In the genomic region with DNA sequence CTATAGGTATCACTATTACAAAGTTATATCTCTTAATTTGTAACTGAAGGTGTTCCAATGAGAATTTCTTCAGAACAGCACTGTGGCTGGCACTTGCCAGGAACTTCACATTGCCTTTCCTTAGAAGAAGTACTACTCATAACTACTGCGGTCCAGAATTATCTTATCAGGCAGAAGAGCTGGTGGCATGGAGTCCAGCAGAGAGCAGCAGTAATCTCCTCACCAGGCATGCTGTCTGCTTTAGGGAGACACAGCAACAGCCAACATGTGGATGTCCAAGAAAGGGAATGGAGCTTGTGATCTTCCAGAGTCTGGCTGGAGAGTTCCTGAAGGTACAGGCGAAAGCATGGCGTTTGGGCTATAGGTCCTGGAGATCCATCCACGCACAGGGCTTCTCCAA, we compare ENCODE assay signal across 15 cellular contexts.
"Had no signal": no experiment of that assay in that cellular context is flagged by ENCODE, and none has a peak within 500 bp of the region (broad histone marks: within the 10 kb centered on the region; RNA-seq: fewer than 3 reads in every experiment).

No MANE protein-coding gene starts in this region.

- H3K4me3 ChIP-seq: esophagus muscularis mucosa, heart left ventricle, right atrium auricular region, tibial nerve, vagina had no signal

- ATAC-seq: activated naive CD4-positive, alpha-beta T cell treated with anti-CD3 and anti-CD28 coated beads, Interleukin-2, amount 50 U/mL, for 72 hours; heart left ventricle; stimulated activated effector memory CD8-positive, alpha-beta T cell treated with anti-CD3 and anti-CD28 coated beads, Interleukin-12 subunit alpha, Interleukin-12 subunit beta, amount 100 ng/mL, for 72 hours had no signal

- H3K9me3 ChIP-seq: esophagus muscularis mucosa, heart left ventricle, neutrophil, right atrium auricular region, tibial nerve, vagina had no signal

- H3K4me3 Mint-ChIP-seq: stimulated activated effector memory CD8-positive, alpha-beta T cell treated with anti-CD3 and anti-CD28 coated beads, Interleukin-12 subunit alpha, Interleukin-12 subunit beta, amount 100 ng/mL, for 72 hours had no signal

- H3K9me3 Mint-ChIP-seq: activated naive CD4-positive, alpha-beta T cell treated with anti-CD3 and anti-CD28 coated beads, Interleukin-2, amount 50 U/mL, for 72 hours; stimulated activated effector memory CD8-positive, alpha-beta T cell treated with anti-CD3 and anti-CD28 coated beads, Interleukin-12 subunit alpha, Interleukin-12 subunit beta, amount 100 ng/mL, for 72 hours had no signal

- H3K27me3 ChIP-seq: esophagus muscularis mucosa, heart left ventricle, neutrophil, right atrium auricular region, tibial nerve, vagina had no signal

- DNase-seq: activated CD4-positive, alpha-beta T cell treated with anti-CD3 and anti-CD28 coated beads, Interleukin-2, amount 50 U/mL, for 4 hours; activated CD4-positive, CD25-positive, alpha-beta regulatory T cell treated with anti-CD3 and anti-CD28 coated beads, Interleukin-2, amount 50 U/mL, for 72 hours; activated T-cell treated with anti-CD3 and anti-CD28 coated beads, Interleukin-2, amount 50 U/mL, for 1 hour; heart left ventricle; kidney; midbrain; posterior cingulate gyrus; T-helper 2 cell had no signal

- H3K36me3 ChIP-seq: esophagus muscularis mucosa, heart left ventricle, neutrophil, right atrium auricular region, tibial nerve, vagina had no signal

- H3K27ac Mint-ChIP-seq: activated naive CD4-positive, alpha-beta T cell treated with anti-CD3 and anti-CD28 coated beads, Interleukin-2, amount 50 U/mL, for 72 hours; stimulated activated effector memory CD8-positive, alpha-beta T cell treated with anti-CD3 and anti-CD28 coated beads, Interleukin-12 subunit alpha, Interleukin-12 subunit beta, amount 100 ng/mL, for 72 hours had no signal

- H3K27ac ChIP-seq: esophagus muscularis mucosa, neutrophil, right atrium auricular region, vagina had no signal

- H3K36me3 Mint-ChIP-seq: activated naive CD4-positive, alpha-beta T cell treated with anti-CD3 and anti-CD28 coated beads, Interleukin-2, amount 50 U/mL, for 72 hours; stimulated activated effector memory CD8-positive, alpha-beta T cell treated with anti-CD3 and anti-CD28 coated beads, Interleukin-12 subunit alpha, Interleukin-12 subunit beta, amount 100 ng/mL, for 72 hours had no signal
